In genomic region chr2:54665436-54665856, GRCh38 we compare ENCODE assay signal across 1 cellular context.
TF ChIP-seq lines count a peak whose summit lies in the region.

No MANE protein-coding gene starts in this region.

TF ChIP-seq in HepG2, 621 proteins besides CTCF, POLR2A, EP300 and RAD21 (continued from another document):
- TF ChIP-seq XRCC5 (optimal IDR thresholded peaks at IDR 0.05; ENCODE audit: low read length) (peak; percentile 48), ASH2L (IDR thresholded peaks at IDR 0.05; ENCODE audit: insufficient read length, low read depth, low read length) (no peak), ZC3H4 (CRISPR knock-in tag; IDR thresholded peaks at IDR 0.05; ENCODE audit: borderline replicate concordance) (no peak), SMC3 (IDR thresholded peaks at IDR 0.05; ENCODE audit: low read length) (peak; percentile 66; the same call in 1 of the 2 replicates), ZNF326 (CRISPR knock-in tag; IDR thresholded peaks at IDR 0.05; ENCODE audit: borderline replicate concordance) (no peak), ZNF484 (CRISPR knock-in tag; IDR thresholded peaks at IDR 0.05; ENCODE audit: borderline replicate concordance, low read depth) (no peak), CHD4 (IDR thresholded peaks at IDR 0.05; ENCODE audit: borderline replicate concordance, low read length) (0 out of 2 replicates have a peak, but pooled peaks have one; percentile 7), AGO1 (IDR thresholded peaks at IDR 0.05; ENCODE audit: low read depth, low read length, poor library complexity, severe bottlenecking) (no peak), UBTF (CRISPR knock-in tag; IDR thresholded peaks at IDR 0.05) (no peak), FOXK1 (CRISPR knock-in tag; IDR thresholded peaks at IDR 0.05; ENCODE audit: borderline replicate concordance, low read depth) (peak; percentile 20; the same call in 1 of the 2 replicates), POLR2G (IDR thresholded peaks at IDR 0.05; ENCODE audit: low read depth, low read length) (peak; percentile 36), MXD4 (CRISPR knock-in tag; IDR thresholded peaks at IDR 0.05) (0 out of 2 replicates have a peak, but pooled peaks have one; percentile 33), IRF9 (CRISPR knock-in tag; IDR thresholded peaks at IDR 0.05; ENCODE audit: borderline replicate concordance) (no peak), TBX3 (IDR thresholded peaks at IDR 0.05; ENCODE audit: borderline replicate concordance) (no peak), ZNF710 (CRISPR knock-in tag; IDR thresholded peaks at IDR 0.05; ENCODE audit: borderline replicate concordance) (no peak), SSRP1 (CRISPR knock-in tag; IDR thresholded peaks at IDR 0.05) (no peak), PAF1 (CRISPR knock-in tag; IDR thresholded peaks at IDR 0.05) (no peak), ZFP36 (IDR thresholded peaks at IDR 0.05; ENCODE audit: borderline replicate concordance, low read depth, low read length, partially characterized antibody) (no peak), GATAD1 (CRISPR knock-in tag; IDR thresholded peaks at IDR 0.05) (no peak), SOX5 (CRISPR knock-in tag; IDR thresholded peaks at IDR 0.05; ENCODE audit: borderline replicate concordance) (no peak), ZNF317 (CRISPR knock-in tag; IDR thresholded peaks at IDR 0.05) (no peak)
- TF ChIP-seq, protein P1, sequence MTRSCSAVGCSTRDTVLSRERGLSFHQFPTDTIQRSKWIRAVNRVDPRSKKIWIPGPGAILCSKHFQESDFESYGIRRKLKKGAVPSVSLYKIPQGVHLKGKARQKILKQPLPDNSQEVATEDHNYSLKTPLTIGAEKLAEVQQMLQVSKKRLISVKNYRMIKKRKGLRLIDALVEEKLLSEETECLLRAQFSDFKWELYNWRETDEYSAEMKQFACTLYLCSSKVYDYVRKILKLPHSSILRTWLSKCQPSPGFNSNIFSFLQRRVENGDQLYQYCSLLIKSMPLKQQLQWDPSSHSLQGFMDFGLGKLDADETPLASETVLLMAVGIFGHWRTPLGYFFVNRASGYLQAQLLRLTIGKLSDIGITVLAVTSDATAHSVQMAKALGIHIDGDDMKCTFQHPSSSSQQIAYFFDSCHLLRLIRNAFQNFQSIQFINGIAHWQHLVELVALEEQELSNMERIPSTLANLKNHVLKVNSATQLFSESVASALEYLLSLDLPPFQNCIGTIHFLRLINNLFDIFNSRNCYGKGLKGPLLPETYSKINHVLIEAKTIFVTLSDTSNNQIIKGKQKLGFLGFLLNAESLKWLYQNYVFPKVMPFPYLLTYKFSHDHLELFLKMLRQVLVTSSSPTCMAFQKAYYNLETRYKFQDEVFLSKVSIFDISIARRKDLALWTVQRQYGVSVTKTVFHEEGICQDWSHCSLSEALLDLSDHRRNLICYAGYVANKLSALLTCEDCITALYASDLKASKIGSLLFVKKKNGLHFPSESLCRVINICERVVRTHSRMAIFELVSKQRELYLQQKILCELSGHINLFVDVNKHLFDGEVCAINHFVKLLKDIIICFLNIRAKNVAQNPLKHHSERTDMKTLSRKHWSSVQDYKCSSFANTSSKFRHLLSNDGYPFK (CRISPR knock-in tag; IDR thresholded peaks at IDR 0.05; ENCODE audit: borderline replicate concordance), result no peak
